ENCODE assay signal across 10 cellular contexts in genomic region chr15:23647421-23648375, GRCh38. TPM values are rescaled to one million over a fixed set of nuclear protein-coding genes. Genes with fewer than 3 reads are reported as not detected.
DNase-seq lines count a peak whose midpoint lies in the region; ATAC-seq, FAIRE-seq and TF ChIP-seq lines count a peak whose summit lies in the region.
"Had no signal": no experiment of that assay in that cellular context is flagged by ENCODE, and none has a peak within 500 bp of the region (broad histone marks: within the 10 kb centered on the region; RNA-seq: fewer than 3 reads in every experiment).

MAGEL2 (minus strand) TSS chr15:23647867; CDS start chr15:23647742, 125 bp downstream.

- TF ChIP-seq CTCF in D721Med (IDR thresholded peaks at IDR 0.05; ENCODE audit: insufficient read depth, missing control alignments), result no peak

- no peak for FAIRE-seq in D721Med (lab: Jason Lieb, UNC)

- peak; percentile 29 to 66 for ATAC-seq in left cardiac atrium
- ATAC-seq in GM18907 (IDR thresholded peaks at IDR 0.05; ENCODE audit: unreplicated experiment), result no peak
- ATAC-seq in HG03039 (IDR thresholded peaks at IDR 0.05; ENCODE audit: unreplicated experiment), result no peak
- no peak for ATAC-seq in HG03520 (IDR thresholded peaks at IDR 0.05; ENCODE audit: unreplicated experiment)
- no peak for ATAC-seq in GM21786 (IDR thresholded peaks at IDR 0.05; ENCODE audit: unreplicated experiment)

- intact Hi-C loops in left cardiac atrium (cut with DNase I), result loop anchor here (5.0 to 10.0 kb wide), 4 partner anchors 210 to 1197 kb away; no protein-coding TSS in a partner anchor
- intact Hi-C loops in posterior cingulate gyrus (cut with DNase I), result no loop called here

- DNase-seq in D721Med (ENCODE audit: insufficient read length, low spot score), result peak; percentile 46
- DNase-seq in NCI-H82 (lab: John Stamatoyannopoulos, UW), result peak; percentile 67
- no peak for DNase-seq in left cardiac atrium
- peak in 7 of 10 donors; percentile 38 to 91 (median 42) for DNase-seq in posterior cingulate gyrus
- DNase-seq: activated naive CD8-positive, alpha-beta T cell treated with anti-CD3 and anti-CD28 coated beads for 36 hours; DMS53 had no signal

RNA-seq across cellular contexts. Expression of gene MAGEL2, which starts in this region (rescaled TPM):
- under 1 TPM; 0.12 to 0.13 TPM for total RNA-seq in left cardiac atrium
- total RNA-seq: activated naive CD8-positive, alpha-beta T cell treated with anti-CD3 and anti-CD28 coated beads for 36 hours had no signal

Comparison
In these comparisons a context has a peak if more than half of its experiments do, and no peak if none do; other contexts are left out.
1. Peak in ATAC-seq in left cardiac atrium; RNA of the gene not detected or under 1 TPM.